ENCODE assay signal across 36 cellular contexts in the genomic region with DNA sequence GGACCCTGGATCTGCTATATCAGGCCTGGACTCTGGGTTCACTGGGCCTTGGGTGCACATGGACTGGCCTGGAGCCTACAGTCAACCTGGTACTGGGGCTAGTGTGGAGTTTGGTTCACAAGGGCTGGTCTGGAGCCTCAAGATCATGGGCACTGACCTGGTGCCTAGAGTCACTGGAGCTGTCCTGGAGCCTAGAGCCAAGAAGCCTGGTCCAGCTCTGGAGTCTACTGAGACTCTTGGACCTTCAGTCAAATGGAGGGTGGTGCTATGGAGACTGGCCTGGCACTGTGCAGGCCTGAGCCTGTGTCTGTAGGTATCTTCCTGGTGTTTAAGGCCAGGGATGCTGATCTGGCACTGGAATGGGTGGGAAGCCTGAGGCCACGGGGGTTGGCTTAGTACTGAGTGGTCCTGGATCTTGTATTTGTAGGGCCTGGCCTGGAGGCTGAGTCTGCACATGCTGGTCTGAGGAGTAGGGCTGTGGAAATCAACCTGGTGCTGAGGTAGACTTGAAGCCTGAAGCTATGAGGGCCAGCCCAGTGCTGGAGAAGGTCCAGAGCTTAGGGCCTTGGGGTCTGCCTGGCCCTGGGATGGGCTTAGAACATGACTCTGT. TPM values are rescaled to one million over a fixed set of nuclear protein-coding genes. Genes with fewer than 3 reads are reported as not detected.
"Had no signal": no experiment of that assay in that cellular context is flagged by ENCODE, and none has a peak within 500 bp of the region (broad histone marks: within the 10 kb centered on the region; RNA-seq: fewer than 3 reads in every experiment).

No MANE protein-coding gene starts in this region.

- H3K4me2 ChIP-seq: hepatocyte, smooth muscle cell had no signal

- H3K4me3 ChIP-seq: dorsolateral prefrontal cortex, esophagus muscularis mucosa, gastroesophageal sphincter, heart left ventricle, hepatocyte, mucosa of descending colon, prostate gland, right atrium auricular region, smooth muscle cell, testis, tibial artery had no signal

- H3K36me3 ChIP-seq: esophagus muscularis mucosa, gastroesophageal sphincter, heart left ventricle, neutrophil, prostate gland, right atrium auricular region, tibial artery had no signal

- H3K36me3 Mint-ChIP-seq: mesothelial cell of epicardium, naive B cell, type B pancreatic cell had no signal

- H3K9me3 ChIP-seq: esophagus muscularis mucosa, heart left ventricle, mucosa of descending colon, neutrophil, prostate gland, right atrium auricular region, testis, tibial artery had no signal

- DNase-seq: dorsolateral prefrontal cortex; effector CD4-positive, alpha-beta T cell; foreskin keratinocyte; heart left ventricle; mesenchymal stem cell; mucosa of descending colon; naive B cell; stimulated activated CD4-positive, alpha-beta T cell treated with anti-CD3 and anti-CD28 coated beads, Interleukin-12 subunit alpha, Interleukin-12 subunit beta, amount 100 ng/mL, for 4 hours; stimulated activated CD4-positive, alpha-beta T cell treated with anti-CD3 and anti-CD28 coated beads, Interleukin-1b, Interleukin-23, amount 100 ng/mL, for 48 hours; stimulated activated CD4-positive, alpha-beta T cell treated with anti-CD3 and anti-CD28 coated beads, Interleukin-4, amount 100 ng/mL, for 1 hour; stimulated activated CD8-positive, alpha-beta memory T cell treated with anti-CD3 and anti-CD28 coated beads, Interleukin-4, amount 100 ng/mL, for 48 hours; stimulated activated naive CD8-positive, alpha-beta T cell treated with anti-CD3 and anti-CD28 coated beads, Interleukin-15, Interleukin-2, amounts not matched to agents 100 U/mL and 50 U/mL, for 24 hours; substantia nigra; testis; tibial artery had no signal

- H3K79me2 ChIP-seq: hepatocyte had no signal

- H2AFZ ChIP-seq: hepatocyte had no signal

- H3K9me3 Mint-ChIP-seq: type B pancreatic cell had no signal

- H3K4me3 Mint-ChIP-seq: mesothelial cell of epicardium, naive B cell, type B pancreatic cell had no signal

- H3K27me3 ChIP-seq: hepatocyte, neutrophil, right atrium auricular region, testis, tibial artery had no signal

- ATAC-seq: foreskin keratinocyte; gastroesophageal sphincter; heart left ventricle; left lobe of liver; mucosa of descending colon; sciatic nerve; stimulated activated naive CD8-positive, alpha-beta T cell treated with anti-CD3 and anti-CD28 coated beads, Interleukin-15, Interleukin-2, amounts not matched to agents 100 U/mL and 50 U/mL, for 24 hours had no signal

- H3K27ac Mint-ChIP-seq: mesothelial cell of epicardium, type B pancreatic cell had no signal

- H3K4me1 Mint-ChIP-seq: mesothelial cell of epicardium, naive B cell had no signal

- H3K4me1 ChIP-seq: esophagus muscularis mucosa, foreskin keratinocyte, gastroesophageal sphincter, heart left ventricle, prostate gland, right atrium auricular region, testis, tibial artery had no signal

- H3K27ac ChIP-seq: dorsolateral prefrontal cortex, epithelial cell of prostate, esophagus muscularis mucosa, foreskin keratinocyte, gastroesophageal sphincter, heart left ventricle, hepatocyte, neutrophil, prostate gland, right atrium auricular region, testis, tibial artery had no signal

- FAIRE-seq: colon, kidney, urothelium cell line had no signal

RNA-seq across cellular contexts. Expression of gene WFDC9, which starts 16.5 kb away (rescaled TPM):
- total RNA-seq: cerebellum, esophagus muscularis mucosa, fibroblast of lung, foreskin keratinocyte, gastroesophageal sphincter, heart left ventricle, hepatocyte, kidney, left lobe of liver, liver, lung microvascular endothelial cell, mesothelial cell of epicardium, mucosa of descending colon, osteocyte, prostate gland, right atrium auricular region, sciatic nerve, smooth muscle cell, testis had no signal
- polyA plus RNA-seq: fibroblast of lung, foreskin keratinocyte, heart left ventricle, hepatocyte, liver, neural cell, smooth muscle cell had no signal

RNA-seq across cellular contexts. Expression of gene WFDC10A, which starts 18.0 kb away (rescaled TPM):
- total RNA-seq: cerebellum, esophagus muscularis mucosa, fibroblast of lung, foreskin keratinocyte, gastroesophageal sphincter, heart left ventricle, hepatocyte, kidney, left lobe of liver, liver, lung microvascular endothelial cell, mesothelial cell of epicardium, mucosa of descending colon, osteocyte, prostate gland, right atrium auricular region, sciatic nerve, smooth muscle cell, testis had no signal
- polyA plus RNA-seq: fibroblast of lung, foreskin keratinocyte, heart left ventricle, hepatocyte, liver, neural cell, smooth muscle cell had no signal

RNA-seq across cellular contexts. Expression of gene WFDC11, which starts 22.5 kb away (rescaled TPM):
- total RNA-seq: cerebellum, esophagus muscularis mucosa, fibroblast of lung, foreskin keratinocyte, gastroesophageal sphincter, heart left ventricle, hepatocyte, kidney, left lobe of liver, liver, lung microvascular endothelial cell, mesothelial cell of epicardium, mucosa of descending colon, osteocyte, prostate gland, right atrium auricular region, sciatic nerve, smooth muscle cell, testis had no signal
- polyA plus RNA-seq: fibroblast of lung, foreskin keratinocyte, heart left ventricle, hepatocyte, liver, neural cell, smooth muscle cell had no signal

RNA-seq across cellular contexts. Expression of gene WFDC13, which starts 54.3 kb away (rescaled TPM):
- total RNA-seq: cerebellum, esophagus muscularis mucosa, fibroblast of lung, foreskin keratinocyte, gastroesophageal sphincter, heart left ventricle, hepatocyte, kidney, left lobe of liver, liver, lung microvascular endothelial cell, mesothelial cell of epicardium, mucosa of descending colon, osteocyte, prostate gland, right atrium auricular region, sciatic nerve, smooth muscle cell, testis had no signal
- polyA plus RNA-seq: fibroblast of lung, foreskin keratinocyte, heart left ventricle, hepatocyte, liver, neural cell, smooth muscle cell had no signal

RNA-seq across cellular contexts. Expression of gene WFDC10B, which starts 57.3 kb away (rescaled TPM):
- total RNA-seq: cerebellum, fibroblast of lung, foreskin keratinocyte, gastroesophageal sphincter, heart left ventricle, left lobe of liver, liver, lung microvascular endothelial cell, mesothelial cell of epicardium, osteocyte, prostate gland, right atrium auricular region, sciatic nerve, smooth muscle cell had no signal
- polyA plus RNA-seq: foreskin keratinocyte, heart left ventricle, liver, neural cell, smooth muscle cell had no signal
